ENCODE assay signal across 16 cellular contexts in genomic region chr11:108871867-108872266, GRCh38.
"Had no signal": no experiment of that assay in that cellular context is flagged by ENCODE, and none has a peak within 500 bp of the region (broad histone marks: within the 10 kb centered on the region; RNA-seq: fewer than 3 reads in every experiment).

No MANE protein-coding gene starts in this region.

- H3K27me3 ChIP-seq: body of pancreas, heart left ventricle, pancreas, thyroid gland had no signal

- H3K4me3 Mint-ChIP-seq: activated CD4-positive, alpha-beta T cell treated with anti-CD3 and anti-CD28 coated beads for 36 hours; activated CD8-positive, alpha-beta T cell treated with anti-CD3 and anti-CD28 coated beads for 36 hours; activated naive CD4-positive, alpha-beta T cell treated with anti-CD3 and anti-CD28 coated beads for 36 hours; endodermal cell had no signal

- H3K9me3 Mint-ChIP-seq: activated CD8-positive, alpha-beta T cell treated with anti-CD3 and anti-CD28 coated beads for 36 hours; activated naive CD4-positive, alpha-beta T cell treated with anti-CD3 and anti-CD28 coated beads for 36 hours; activated T-helper 17 cell treated with anti-CD3 and anti-CD28 coated beads, Interleukin-2, amount 50 U/mL, for 72 hours; endodermal cell had no signal

- H3K4me1 ChIP-seq: body of pancreas, pancreas, thyroid gland had no signal

- H3K9me3 ChIP-seq: body of pancreas, heart left ventricle, left ventricle myocardium inferior, pancreas, thyroid gland had no signal

- DNase-seq: activated CD8-positive, alpha-beta memory T cell treated with anti-CD3 and anti-CD28 coated beads, Interleukin-2, amount 50 U/mL, for 4 hours; cerebellar nuclear complex; islet precursor cell; pancreas; retina had no signal

- H3K4me3 ChIP-seq: body of pancreas, heart left ventricle, left ventricle myocardium inferior, pancreas, skin epidermis, thyroid gland had no signal

- H3K27ac ChIP-seq: body of pancreas, heart left ventricle, left ventricle myocardium inferior, pancreas, thyroid gland, VCaP had no signal

- H3K27me3 Mint-ChIP-seq: activated CD4-positive, alpha-beta T cell treated with anti-CD3 and anti-CD28 coated beads for 36 hours; activated CD8-positive, alpha-beta T cell treated with anti-CD3 and anti-CD28 coated beads for 36 hours; activated T-helper 17 cell treated with anti-CD3 and anti-CD28 coated beads, Interleukin-2, amount 50 U/mL, for 72 hours had no signal

- H3K36me3 ChIP-seq: heart left ventricle, left ventricle myocardium inferior, pancreas, thyroid gland had no signal

- ATAC-seq: body of pancreas, pancreas had no signal

- H3K27ac Mint-ChIP-seq: activated CD4-positive, alpha-beta T cell treated with anti-CD3 and anti-CD28 coated beads for 36 hours; activated CD8-positive, alpha-beta T cell treated with anti-CD3 and anti-CD28 coated beads for 36 hours; activated naive CD4-positive, alpha-beta T cell treated with anti-CD3 and anti-CD28 coated beads for 36 hours; activated T-helper 17 cell treated with anti-CD3 and anti-CD28 coated beads, Interleukin-2, amount 50 U/mL, for 72 hours had no signal
